ENCODE assay signal across 25 cellular contexts in genomic region chr3:21694506-21694905, GRCh38. TPM values are rescaled to one million over a fixed set of nuclear protein-coding genes. Genes with fewer than 3 reads are reported as not detected.
"Had no signal": no experiment of that assay in that cellular context is flagged by ENCODE, and none has a peak within 500 bp of the region (broad histone marks: within the 10 kb centered on the region; RNA-seq: fewer than 3 reads in every experiment).

No MANE protein-coding gene starts in this region.

- H3K4me1 ChIP-seq: gastroesophageal sphincter, pancreas, right atrium auricular region, tibial nerve, upper lobe of left lung had no signal

- H3K27ac Mint-ChIP-seq: memory B cell; mesothelial cell of epicardium; natural killer cell treated with Interleukin-12 subunit alpha and Interleukin-12 subunit beta and Interleukin-15 and Interleukin-18, amount 100 ng/mL, for 72 hours; stimulated activated memory B cell treated with anti-CD40 and anti-IgM and Interleukin-4, amounts not matched to agents 10 μg/mL and 1 μg/mL and 100 μg/mL, for 72 hours; stimulated activated naive CD8-positive, alpha-beta T cell treated with anti-CD3 and anti-CD28 coated beads, Interleukin-15, Interleukin-2, amounts not matched to agents 100 ng/mL and 50 ng/mL, for 24 hours had no signal

- H3K36me3 Mint-ChIP-seq: memory B cell; mesothelial cell of epicardium; naive B cell; stimulated activated memory B cell treated with anti-CD40 and anti-IgM and Interleukin-4, amounts not matched to agents 10 μg/mL and 1 μg/mL and 100 μg/mL, for 72 hours had no signal

- H3K9me3 ChIP-seq: gastroesophageal sphincter, neutrophil, pancreas, right atrium auricular region, thoracic aorta, tibial nerve, upper lobe of left lung had no signal

- H3K27me3 ChIP-seq: foreskin keratinocyte, gastroesophageal sphincter, heart left ventricle, hepatocyte, neutrophil, pancreas, right atrium auricular region, tibial nerve, upper lobe of left lung had no signal

- ATAC-seq: foreskin keratinocyte; gastroesophageal sphincter; heart left ventricle; left lobe of liver; mucosa of descending colon; natural killer cell treated with Interleukin-12 subunit alpha and Interleukin-12 subunit beta and Interleukin-15 and Interleukin-18, amount 100 ng/mL, for 72 hours; pancreas; sciatic nerve; stimulated activated memory B cell treated with anti-CD40 and anti-IgM and Interleukin-4, amounts not matched to agents 10 μg/mL and 1 μg/mL and 100 μg/mL, for 72 hours had no signal

- H3K4me3 ChIP-seq: dorsolateral prefrontal cortex, gastroesophageal sphincter, heart left ventricle, hepatocyte, lung, mucosa of descending colon, pancreas, right atrium auricular region, thoracic aorta, tibial nerve, upper lobe of left lung had no signal

- H3K4me2 ChIP-seq: hepatocyte had no signal

- H2AFZ ChIP-seq: hepatocyte had no signal

- H3K27me3 Mint-ChIP-seq: memory B cell; naive B cell; natural killer cell treated with Interleukin-12 subunit alpha and Interleukin-12 subunit beta and Interleukin-15 and Interleukin-18, amount 100 ng/mL, for 72 hours; stimulated activated memory B cell treated with anti-CD40 and anti-IgM and Interleukin-4, amounts not matched to agents 10 μg/mL and 1 μg/mL and 100 μg/mL, for 72 hours; stimulated activated naive CD8-positive, alpha-beta T cell treated with anti-CD3 and anti-CD28 coated beads, Interleukin-15, Interleukin-2, amounts not matched to agents 100 ng/mL and 50 ng/mL, for 24 hours had no signal

- H3K9me3 Mint-ChIP-seq: mesothelial cell of epicardium had no signal

- DNase-seq: dorsolateral prefrontal cortex; effector CD4-positive, alpha-beta T cell; foreskin keratinocyte; heart left ventricle; kidney; mucosa of descending colon; naive B cell; pancreas; stimulated activated CD4-positive, alpha-beta T cell treated with anti-CD3 and anti-CD28 coated beads, Interleukin-4, amount 100 ng/mL, for 4 hours had no signal

- H3K4me3 Mint-ChIP-seq: memory B cell; mesothelial cell of epicardium; naive B cell; natural killer cell treated with Interleukin-12 subunit alpha and Interleukin-12 subunit beta and Interleukin-15 and Interleukin-18, amount 100 ng/mL, for 72 hours; neural crest cell; stimulated activated memory B cell treated with anti-CD40 and anti-IgM and Interleukin-4, amounts not matched to agents 10 μg/mL and 1 μg/mL and 100 μg/mL, for 72 hours; stimulated activated naive CD8-positive, alpha-beta T cell treated with anti-CD3 and anti-CD28 coated beads, Interleukin-15, Interleukin-2, amounts not matched to agents 100 ng/mL and 50 ng/mL, for 24 hours had no signal

- H3K27ac ChIP-seq: dorsolateral prefrontal cortex, foreskin keratinocyte, gastroesophageal sphincter, heart left ventricle, hepatocyte, neutrophil, pancreas, right atrium auricular region, thoracic aorta, tibial nerve, upper lobe of left lung had no signal

- H3K79me2 ChIP-seq: hepatocyte had no signal

- H3K36me3 ChIP-seq: gastroesophageal sphincter, heart left ventricle, neutrophil, pancreas, right atrium auricular region, thoracic aorta, tibial nerve, upper lobe of left lung had no signal

- H3K4me1 Mint-ChIP-seq: memory B cell; mesothelial cell of epicardium; naive B cell; neural crest cell; stimulated activated memory B cell treated with anti-CD40 and anti-IgM and Interleukin-4, amounts not matched to agents 10 μg/mL and 1 μg/mL and 100 μg/mL, for 72 hours had no signal

RNA-seq across cellular contexts. Expression of gene ZNF385D, which starts 56.5 kb away (rescaled TPM):
- total RNA-seq: natural killer cell treated with Interleukin-12 subunit alpha and Interleukin-12 subunit beta and Interleukin-15 and Interleukin-18, amount 100 ng/mL, for 72 hours had no signal
